15 cellular contexts compared by ENCODE assay signal in the genomic region with DNA sequence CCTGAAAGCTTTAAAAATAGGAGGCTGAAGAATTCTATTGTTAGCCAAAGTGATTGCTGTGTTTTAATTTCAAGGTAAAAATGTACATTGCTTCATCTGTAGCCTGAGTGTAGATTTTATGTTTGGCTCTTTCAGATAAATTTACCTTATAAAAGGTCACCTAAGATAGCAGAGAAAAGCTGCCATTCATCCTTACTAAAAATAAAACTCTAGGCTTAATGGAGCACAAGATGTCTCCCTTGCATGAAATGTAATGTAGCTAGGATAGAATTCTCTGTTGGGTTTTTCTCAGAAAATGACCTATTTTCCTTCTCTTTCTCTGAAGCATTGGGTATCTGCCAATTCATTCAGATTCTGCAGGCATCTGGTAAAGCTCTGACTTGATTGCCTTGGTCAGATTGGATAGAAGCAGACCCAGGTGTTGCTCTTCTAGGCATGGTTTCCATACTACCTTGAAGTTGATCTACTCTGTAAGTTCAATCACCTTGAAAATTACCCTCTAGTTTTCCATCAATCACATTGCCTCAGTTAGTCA.
DNase-seq lines count a peak whose midpoint lies in the region; ATAC-seq, FAIRE-seq and TF ChIP-seq lines count a peak whose summit lies in the region.
"Had no signal": no experiment of that assay in that cellular context is flagged by ENCODE, and none has a peak within 500 bp of the region (broad histone marks: within the 10 kb centered on the region; RNA-seq: fewer than 3 reads in every experiment).

No MANE protein-coding gene starts in this region.

- no peaks in the 10 kb centered on the region for H4K20me1 ChIP-seq in HepG2 (ENCODE audit: insufficient read depth, low read length)
- H4K20me1 ChIP-seq: BLaER1 treated with 17β-estradiol and CSF1 and Interleukin-3, amounts not matched to agents 10 nM and 100 nM had no signal

- no peak for TF ChIP-seq EP300 in HepG2 (IDR thresholded peaks at IDR 0.05; ENCODE audit: low read depth in 2 of 2, low read length in 2 of 2)
- TF ChIP-seq EP300 in HepG2 (CRISPR knock-in tag; IDR thresholded peaks at IDR 0.05; ENCODE audit: borderline replicate concordance): no peak

- H2AFZ ChIP-seq in HepG2 (ENCODE audit: low read length): no peak overlapping the region
- H2AFZ ChIP-seq: GM23338 had no signal

- no peak for FAIRE-seq in HepG2 (lab: Jason Lieb, UNC)
- FAIRE-seq: GM12878 had no signal

- peak overlapping the region in 7 of 12 donors; percentile 4 to 82 (median 70) for H3K27ac ChIP-seq in heart left ventricle
- H3K27ac ChIP-seq in right cardiac atrium (ENCODE audit: low read length): no peak overlapping the region
- H3K27ac ChIP-seq in HepG2 (ENCODE audit: extremely low read length, insufficient read depth, low read length): no peak overlapping the region
- H3K27ac ChIP-seq: BLaER1 treated with 17β-estradiol and CSF1 and Interleukin-3, amounts not matched to agents 10 nM and 100 nM had no signal

- H3K4me1 ChIP-seq in heart left ventricle (peaks cover 0 to 44% (median 6%) of the 10 kb centered on the region in 12 donors), right cardiac atrium (ENCODE audit: control insufficient read depth, insufficient read depth, low read length) (peaks cover 4% of the 10 kb centered on the region), HepG2 (ENCODE audit: insufficient read depth, low read length) (no peaks in the 10 kb centered on the region)
- H3K4me1 ChIP-seq: BLaER1 treated with 17β-estradiol and CSF1 and Interleukin-3, amounts not matched to agents 10 nM and 100 nM had no signal

- CTCF ChIA-PET in HepG2 (lab: Yijun Ruan, JAX; ENCODE audit: low intra/inter-chr PET ratio, low total read pairs): no interaction called here

- TF ChIP-seq RAD21 in HepG2 (CRISPR knock-in tag; IDR thresholded peaks at IDR 0.05): no peak

- ATAC-seq in heart left ventricle (peak in 1 of 4 donors; percentile 57), right cardiac atrium (no peak), HG02981 (IDR thresholded peaks at IDR 0.05; ENCODE audit: unreplicated experiment) (no peak), HepG2 (no peak), GM18505 (IDR thresholded peaks at IDR 0.05; ENCODE audit: unreplicated experiment) (no peak)
- ATAC-seq: GM23338 had no signal

- no peak overlapping the region for H3K4me2 ChIP-seq in HepG2 (ENCODE audit: low read depth, low read length)
- H3K4me2 ChIP-seq: BLaER1 treated with 17β-estradiol and CSF1 and Interleukin-3, amounts not matched to agents 10 nM and 100 nM; GM23338 had no signal

- no peak overlapping the region for H3K4me3 ChIP-seq in heart left ventricle
- H3K4me3 ChIP-seq in right cardiac atrium (ENCODE audit: low read length): no peak overlapping the region
- H3K4me3 ChIP-seq in astrocyte of the spinal cord (ENCODE audit: low read depth, low read length): no peak overlapping the region
- no peak overlapping the region for H3K4me3 ChIP-seq in HepG2 (replicated peaks in 1 of 3; ENCODE audit: insufficient read depth in 1 of 3, low read depth in 2 of 3, low read length in 3 of 3)
- H3K4me3 ChIP-seq: BLaER1 treated with 17β-estradiol and CSF1 and Interleukin-3, amounts not matched to agents 10 nM and 100 nM; GM12878; GM23338 had no signal

- H3K9ac ChIP-seq in HepG2 (ENCODE audit: insufficient read depth, low read depth, low read length): no peak overlapping the region
- H3K9ac ChIP-seq: BLaER1 treated with 17β-estradiol and CSF1 and Interleukin-3, amounts not matched to agents 10 nM and 100 nM had no signal

- TF ChIP-seq POLR2A in heart left ventricle (IDR thresholded peaks at IDR 0.05): no peak
- TF ChIP-seq POLR2A in HepG2 (IDR thresholded peaks at IDR 0.05; ENCODE audit: insufficient read depth in 1 of 2, low read depth in 2 of 2, low read length in 2 of 2): no peak
- no peak for TF ChIP-seq POLR2A in GM18505 (IDR thresholded peaks at IDR 0.05; ENCODE audit: borderline replicate concordance, extremely low read depth, insufficient read depth, insufficient read length)

- in situ Hi-C loops in G401 (cut with HindIII; ENCODE audit: low sequenced_read_pairs): no loop called here
- in situ Hi-C loops in astrocyte of the spinal cord (cut with HindIII; ENCODE audit: low sequenced_read_pairs): no loop called here
- in situ Hi-C loops in HepG2 (cut with HindIII; ENCODE audit: extremely low pct_ligation_motif_present, low pct_unique_long_range_greater_than_20kb): no loop called here

- H3K27me3 ChIP-seq in heart left ventricle: no peaks in the 10 kb centered on the region
- no peaks in the 10 kb centered on the region for H3K27me3 ChIP-seq in right cardiac atrium (ENCODE audit: control insufficient read depth, insufficient read depth)
- H3K27me3 ChIP-seq in HepG2 (ENCODE audit: control insufficient read depth in 1 of 2, insufficient read depth in 2 of 2, low read length in 2 of 2): no peaks in the 10 kb centered on the region
- H3K27me3 ChIP-seq: BLaER1 treated with 17β-estradiol and CSF1 and Interleukin-3, amounts not matched to agents 10 nM and 100 nM had no signal

- BruUV-seq in HepG2 (replicated peaks; lab: Mats Ljungman, UMichigan): no TSS peak

- no peaks in the 10 kb centered on the region for H3K36me3 ChIP-seq in heart left ventricle
- no peaks in the 10 kb centered on the region for H3K36me3 ChIP-seq in HepG2 (replicated peaks in 1 of 2; ENCODE audit: control insufficient read depth in 1 of 2, insufficient read depth in 2 of 2, low read length in 2 of 2)
- H3K36me3 ChIP-seq: BLaER1 treated with 17β-estradiol and CSF1 and Interleukin-3, amounts not matched to agents 10 nM and 100 nM had no signal

- DNase-seq in heart left ventricle (no peak), right cardiac atrium (no peak), G401 (ENCODE audit: low spot score) (peak; percentile 3), astrocyte of the spinal cord (ENCODE audit: low read depth, low spot score) (peak; percentile 28), midbrain (lab: John Stamatoyannopoulos, UW) (peak; percentile 14), HepG2 (ENCODE audit: low spot score) (no peak)
- DNase-seq: 8988T; CD4-positive, CD25-positive, alpha-beta regulatory T cell; DMS53; H7 had no signal

- intact Hi-C loops in heart left ventricle (cut with DNase I): no loop called here
- intact Hi-C loops in right cardiac atrium (cut with DNase I): no loop called here
- intact Hi-C loops in HepG2 (cut with micrococcal nuclease; ENCODE audit: unreplicated experiment): no loop called here

- no peaks in the 10 kb centered on the region for H3K79me2 ChIP-seq in HepG2 (ENCODE audit: insufficient read depth, low read length)

- H3K9me3 ChIP-seq in heart left ventricle (peaks cover 0 to 17% (median 0%) of the 10 kb centered on the region in 12 donors), right cardiac atrium (ENCODE audit: control insufficient read depth, low read length) (no peaks in the 10 kb centered on the region), HepG2 (ENCODE audit: low read length) (no peaks in the 10 kb centered on the region)

- TF ChIP-seq CTCF in heart left ventricle (IDR thresholded peaks at IDR 0.05): no peak
- TF ChIP-seq CTCF in astrocyte of the spinal cord (IDR thresholded peaks at IDR 0.05; ENCODE audit: low read depth, low read length): peak; percentile 15
- no peak for TF ChIP-seq CTCF in HepG2 (CRISPR knock-in tag; IDR thresholded peaks at IDR 0.05)

- POLR2A ChIA-PET in HepG2 (lab: Yijun Ruan, JAX): no interaction called here

TF ChIP-seq in HepG2, 621 proteins besides CTCF, POLR2A, EP300 and RAD21 (continues in another document):
- no peak for TF ChIP-seq ZNF7 (CRISPR knock-in tag; IDR thresholded peaks at IDR 0.05)
- TF ChIP-seq ZBTB7A (CRISPR knock-in tag; IDR thresholded peaks at IDR 0.05): no peak
- no peak for TF ChIP-seq GABPB1 (CRISPR knock-in tag; IDR thresholded peaks at IDR 0.05)
- no peak for TF ChIP-seq ZNF264 (CRISPR knock-in tag; IDR thresholded peaks at IDR 0.05)
- no peak for TF ChIP-seq IKZF1 (IDR thresholded peaks at IDR 0.05)
- TF ChIP-seq ZNF550 (CRISPR knock-in tag; IDR thresholded peaks at IDR 0.05; ENCODE audit: borderline replicate concordance): no peak
- no peak for TF ChIP-seq TARDBP (CRISPR knock-in tag; IDR thresholded peaks at IDR 0.05)
- no peak for TF ChIP-seq ZNF782 (CRISPR knock-in tag; IDR thresholded peaks at IDR 0.05; ENCODE audit: borderline replicate concordance)
- no peak for TF ChIP-seq ZNF180 (CRISPR knock-in tag; IDR thresholded peaks at IDR 0.05; ENCODE audit: borderline replicate concordance, low read depth)
- no peak for TF ChIP-seq ZNF720 (CRISPR knock-in tag; IDR thresholded peaks at IDR 0.05)
- TF ChIP-seq PAWR (CRISPR knock-in tag; IDR thresholded peaks at IDR 0.05; ENCODE audit: borderline replicate concordance): no peak

Comparison
In these comparisons a context has a peak if more than half of its experiments do, and no peak if none do; other contexts are left out.
1. H3K27ac ChIP-seq: peak in heart left ventricle (7 of 12); none in right cardiac atrium (single experiment) and HepG2 (single experiment).
2. DNase-seq: peak in G401 (single experiment), astrocyte of the spinal cord (single experiment) and midbrain (single experiment); none in heart left ventricle (0 of 5), right cardiac atrium (0 of 3) and HepG2 (single experiment).